In the genomic region with DNA sequence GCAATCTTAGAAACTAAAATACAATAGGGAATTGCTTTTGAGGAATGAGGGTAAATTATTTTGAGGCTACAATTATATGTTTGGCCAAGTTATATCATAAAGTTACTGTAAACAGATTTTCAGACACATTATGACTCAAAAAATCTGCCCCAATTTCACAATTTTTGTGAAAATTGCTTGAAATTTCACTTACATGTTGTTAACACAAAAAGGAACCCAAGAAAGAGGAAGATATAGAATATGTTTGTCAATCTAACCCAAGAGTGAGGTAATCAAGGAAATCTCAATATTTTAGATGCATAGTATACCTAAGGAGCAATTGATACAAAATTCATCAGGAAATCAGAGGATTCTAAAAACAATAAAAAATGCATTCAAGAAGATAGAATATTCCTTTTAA, we compare ENCODE assay signal across 22 cellular contexts.
"Had no signal": no experiment of that assay in that cellular context is flagged by ENCODE, and none has a peak within 500 bp of the region (broad histone marks: within the 10 kb centered on the region; RNA-seq: fewer than 3 reads in every experiment).

No MANE protein-coding gene starts in this region.

- H3K27ac ChIP-seq: colonic mucosa, dorsolateral prefrontal cortex, esophagus squamous epithelium, gastrocnemius medialis, parathyroid adenoma, tibial nerve had no signal

- H3K4me1 ChIP-seq: colonic mucosa, esophagus squamous epithelium, gastrocnemius medialis, parathyroid adenoma, tibial nerve had no signal

- H3K4me3 ChIP-seq: colonic mucosa, dorsolateral prefrontal cortex, esophagus squamous epithelium, gastrocnemius medialis, tibial nerve had no signal

- ATAC-seq: activated CD8-positive, alpha-beta memory T cell treated with anti-CD3 and anti-CD28 coated beads, Interleukin-2, amount 10 ng/mL, durations not matched to agents 7 days and 5 days; activated CD8-positive, alpha-beta T cell treated with anti-CD3 and anti-CD28 coated beads for 36 hours; effector memory CD8-positive, alpha-beta T cell; gastrocnemius medialis; right cardiac atrium; stimulated activated naive CD8-positive, alpha-beta T cell treated with anti-CD3 and anti-CD28 coated beads, Interleukin-15, amount 100 ng/mL, for 72 hours had no signal

- H3K36me3 ChIP-seq: colonic mucosa, esophagus squamous epithelium, gastrocnemius medialis, tibial nerve had no signal

- H3K27me3 ChIP-seq: colonic mucosa, gastrocnemius medialis, tibial nerve had no signal

- H3K9me3 ChIP-seq: colonic mucosa, esophagus squamous epithelium, gastrocnemius medialis, tibial nerve had no signal

- DNase-seq: activated CD4-positive, alpha-beta T cell treated with anti-CD3 and anti-CD28 coated beads, Interleukin-2, amount 10 ng/mL, durations not matched to agents 7 days and 5 days; activated CD8-positive, alpha-beta memory T cell treated with anti-CD3 and anti-CD28 coated beads, Interleukin-2, amount 10 ng/mL, durations not matched to agents 7 days and 5 days; activated CD8-positive, alpha-beta T cell treated with anti-CD3 and anti-CD28 coated beads for 36 hours; activated effector memory CD4-positive, alpha-beta T cell treated with anti-CD3 and anti-CD28 coated beads, Interleukin-2, amount 50 U/mL, for 16 hours; activated naive CD4-positive, alpha-beta T cell treated with anti-CD3 and anti-CD28 coated beads, Interleukin-2, amount 10 ng/mL, durations not matched to agents 7 days and 5 days; activated T-cell treated with anti-CD3 and anti-CD28 coated beads for 4 hours; amygdala; colonic mucosa; dorsolateral prefrontal cortex; effector memory CD8-positive, alpha-beta T cell; esophagus squamous epithelium; gastrocnemius medialis; head of caudate nucleus; hypothalamus; nephron progenitor cell; nucleus accumbens; right cardiac atrium; stimulated activated CD4-positive, alpha-beta T cell treated with anti-CD3 and anti-CD28 coated beads, Interleukin-12 subunit alpha, Interleukin-12 subunit beta, amount 100 ng/mL, for 4 hours; stimulated activated naive CD8-positive, alpha-beta T cell treated with anti-CD3 and anti-CD28 coated beads, Interleukin-15, amount 100 ng/mL, for 72 hours; T1000 had no signal
